In genomic region chr2:75200140-75200985, GRCh38 we compare ENCODE assay signal across 8 cellular contexts. TPM values are rescaled to one million over a fixed set of nuclear protein-coding genes. Genes with fewer than 3 reads are reported as not detected.
DNase-seq lines count a peak whose midpoint lies in the region; ATAC-seq and TF ChIP-seq lines count a peak whose summit lies in the region.

No MANE protein-coding gene starts in this region.

- TF ChIP-seq POLR2A in right lobe of liver (IDR thresholded peaks at IDR 0.05): no peak

- peaks cover 0 to 16% (median 7%) of the 10 kb centered on the region in 4 donors for H3K4me1 ChIP-seq in right lobe of liver

- intact Hi-C loops in dorsolateral prefrontal cortex (cut with DNase I) (loop anchor here in 1 of 2 donors (10.0 kb wide), 1 partner anchor 204 kb away; no protein-coding TSS in a partner anchor), right lobe of liver (cut with DNase I) (no loop called here)

- WGBS in right lobe of liver (ENCODE audit: insufficient coverage, low coverage, low lambda C conversion rate, missing lambda C conversion rate): under 1% methylated on average over 19 of the region's 53 CpGs

- peak overlapping the region; percentile 29 to 80 (median 57) for H3K4me3 ChIP-seq in dorsolateral prefrontal cortex
- H3K4me3 ChIP-seq in right lobe of liver: peak overlapping the region; percentile 19 to 42 (median 20)

- peak; percentile 16 for DNase-seq in activated T-cell treated with anti-CD3 and anti-CD28 coated beads, Interleukin-2, amount 50 U/mL, for 1 hour
- DNase-seq in activated T-cell treated with anti-CD3 and anti-CD28 coated beads for 4 hours (no peak), NCI-H460 (ENCODE audit: extremely low read depth, low read depth) (peak; percentile 27), dorsolateral prefrontal cortex (peak; percentile 55 to 76 (median 66)), right lobe of liver (peak; percentile 79 to 84 (median 83)), superior temporal gyrus (ENCODE audit: extremely low spot score) (peak; percentile 54)

- no peaks in the 10 kb centered on the region for H3K9me3 ChIP-seq in right lobe of liver

- H3K27me3 ChIP-seq in dorsolateral prefrontal cortex (peaks cover 0 to 43% (median 8%) of the 10 kb centered on the region in 45 donors), right lobe of liver (peaks cover 7 to 24% of the 10 kb centered on the region in 2 donors)

- H3K27ac ChIP-seq in dorsolateral prefrontal cortex (peak overlapping the region in 38 of 59 donors; percentile 3 to 76 (median 53)), right lobe of liver (no peak overlapping the region)

- ATAC-seq in right lobe of liver (peak; percentile 90 to 94 (median 93)), GM19463 (IDR thresholded peaks at IDR 0.05; ENCODE audit: unreplicated experiment) (no peak), GM19035 (IDR thresholded peaks at IDR 0.05; ENCODE audit: unreplicated experiment) (no peak)

- no peaks in the 10 kb centered on the region for H3K36me3 ChIP-seq in right lobe of liver

- TF ChIP-seq CTCF in dorsolateral prefrontal cortex (IDR thresholded peaks at IDR 0.05 in 54 of 56, conservative IDR thresholded peaks at IDR 0.05 in 2 of 56; ENCODE audit: low read depth in 1 of 56, partially characterized antibody in 56 of 56) (no peak), right lobe of liver (IDR thresholded peaks at IDR 0.05) (no peak)

RNA-seq across cellular contexts. Expression of gene TACR1, which starts 1.0 kb away (rescaled TPM):
- total RNA-seq in NCI-H460 (2014; rRNA removed; shearing (Covaris generic)): 0.10 and 0.26 TPM in 2 replicates
- polyA plus RNA-seq in NCI-H460 (2014; cell fraction: nucleus; rRNA removed): 0.02 and 0.08 TPM in 2 replicates
- 1 to 10 TPM in 119 of 120 experiments, under 1 TPM in 1; 0.91 to 8.5 (median 2.9) TPM for total RNA-seq in dorsolateral prefrontal cortex
- not detected for total RNA-seq in right lobe of liver

Comparison
In these comparisons a context has a peak if more than half of its experiments do, and no peak if none do; other contexts are left out.
1. H3K27ac ChIP-seq: peak in dorsolateral prefrontal cortex (38 of 59); none in right lobe of liver (0 of 3).
2. ATAC-seq: peak in right lobe of liver (4 of 4); none in GM19463 (single experiment) and GM19035 (single experiment).